ENCODE assay signal across 23 cellular contexts in the genomic region with DNA sequence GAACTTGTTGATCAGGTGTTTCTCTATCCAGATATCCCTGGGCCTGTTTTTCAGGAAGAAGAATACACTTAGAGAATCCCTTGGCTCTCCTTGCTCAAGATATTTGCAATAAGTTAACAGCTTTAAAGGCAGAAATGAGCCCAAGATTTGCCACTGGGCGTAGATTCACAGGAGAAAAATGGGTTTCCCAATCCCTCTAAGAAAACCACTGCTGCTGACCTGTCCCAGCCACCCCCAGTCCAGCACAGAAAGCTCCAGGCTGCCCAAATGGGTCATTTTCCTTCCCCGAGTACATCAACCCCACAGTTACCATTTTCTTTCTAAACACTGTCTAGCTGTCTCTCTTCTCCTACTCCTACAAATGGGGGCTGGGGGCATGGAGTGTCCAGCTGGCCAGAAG.
"Had no signal": no experiment of that assay in that cellular context is flagged by ENCODE, and none has a peak within 500 bp of the region (broad histone marks: within the 10 kb centered on the region; RNA-seq: fewer than 3 reads in every experiment).

No MANE protein-coding gene starts in this region.

- H3K27ac Mint-ChIP-seq: activated CD4-positive, alpha-beta T cell treated with anti-CD3 and anti-CD28 coated beads, Interleukin-2, amount 10 ng/mL, durations not matched to agents 24 days and 14 days; activated naive CD4-positive, alpha-beta T cell treated with anti-CD3 and anti-CD28 coated beads, Interleukin-2, amount 50 U/mL, for 72 hours; activated naive CD8-positive, alpha-beta T cell treated with anti-CD3 and anti-CD28 coated beads, Interleukin-2, amount 50 U/mL, for 24 hours; brain; T-helper 17 cell; WTC11 had no signal

- H3K9me3 Mint-ChIP-seq: activated CD4-positive, alpha-beta T cell treated with anti-CD3 and anti-CD28 coated beads, Interleukin-2, amount 10 ng/mL, durations not matched to agents 24 days and 14 days; activated naive CD4-positive, alpha-beta T cell treated with anti-CD3 and anti-CD28 coated beads, Interleukin-2, amount 50 U/mL, for 72 hours; activated naive CD8-positive, alpha-beta T cell treated with anti-CD3 and anti-CD28 coated beads, Interleukin-2, amount 50 U/mL, for 24 hours; activated T-cell treated with anti-CD3 and anti-CD28 coated beads, Interleukin-2, amount 50 U/mL, for 4 hours; central memory CD8-positive, alpha-beta T cell; WTC11 had no signal

- ATAC-seq: activated naive CD4-positive, alpha-beta T cell treated with anti-CD3 and anti-CD28 coated beads, Interleukin-2, amount 50 U/mL, for 72 hours; activated naive CD8-positive, alpha-beta T cell treated with anti-CD3 and anti-CD28 coated beads, Interleukin-2, amount 50 U/mL, for 24 hours; activated T-cell treated with anti-CD3 and anti-CD28 coated beads, Interleukin-2, amount 50 U/mL, for 4 hours; PC-3; T-helper 17 cell; WTC11 had no signal

- H3K4me3 Mint-ChIP-seq: activated CD4-positive, alpha-beta T cell treated with anti-CD3 and anti-CD28 coated beads, Interleukin-2, amount 10 ng/mL, durations not matched to agents 24 days and 14 days; activated naive CD8-positive, alpha-beta T cell treated with anti-CD3 and anti-CD28 coated beads, Interleukin-2, amount 50 U/mL, for 24 hours; activated T-cell treated with anti-CD3 and anti-CD28 coated beads, Interleukin-2, amount 50 U/mL, for 4 hours; brain; central memory CD8-positive, alpha-beta T cell; T-helper 17 cell; WTC11 had no signal

- H3K4me1 Mint-ChIP-seq: activated CD4-positive, alpha-beta T cell treated with anti-CD3 and anti-CD28 coated beads, Interleukin-2, amount 10 ng/mL, durations not matched to agents 24 days and 14 days; activated naive CD8-positive, alpha-beta T cell treated with anti-CD3 and anti-CD28 coated beads, Interleukin-2, amount 50 U/mL, for 24 hours; central memory CD8-positive, alpha-beta T cell; T-helper 17 cell; WTC11 had no signal

- H3K36me3 Mint-ChIP-seq: activated naive CD4-positive, alpha-beta T cell treated with anti-CD3 and anti-CD28 coated beads, Interleukin-2, amount 50 U/mL, for 72 hours; brain; WTC11 had no signal

- H3K27me3 Mint-ChIP-seq: activated CD4-positive, alpha-beta T cell treated with anti-CD3 and anti-CD28 coated beads, Interleukin-2, amount 10 ng/mL, durations not matched to agents 24 days and 14 days had no signal

- DNase-seq: activated CD4-positive, alpha-beta T cell treated with anti-CD3 and anti-CD28 coated beads, Interleukin-2, amount 10 ng/mL, durations not matched to agents 24 days and 14 days; activated CD4-positive, alpha-beta T cell treated with anti-CD3 and anti-CD28 coated beads, Interleukin-2, amount 50 U/mL, for 48 hours; activated CD4-positive, CD25-positive, alpha-beta regulatory T cell treated with anti-CD3 and anti-CD28 coated beads, Interleukin-2, amount 50 U/mL, for 72 hours; activated effector memory CD4-positive, alpha-beta T cell treated with anti-CD3 and anti-CD28 coated beads, Interleukin-2, amount 50 U/mL, for 16 hours; activated naive CD4-positive, alpha-beta T cell treated with Interleukin-2 at 50 U/mL for 16 hours; activated naive CD8-positive, alpha-beta T cell treated with anti-CD3 and anti-CD28 coated beads, Interleukin-2, amount 50 U/mL, for 24 hours; activated T-cell treated with anti-CD3 and anti-CD28 coated beads, Interleukin-2, amount 50 U/mL, for 4 hours; amygdala; MM.1S; NCI-H1105; NCI-H1436; NCI-H1694 treated with DMSO at 0.1 percent for 48 hours; NCI-H2081; NCI-H510A treated with DMSO at 0.1 percent for 48 hours; NCI-H69; PC-3; SHP77; T-helper 17 cell; T-helper 9 cell had no signal
